Comparison of ENCODE assay signal across 1 cellular context in the genomic region with DNA sequence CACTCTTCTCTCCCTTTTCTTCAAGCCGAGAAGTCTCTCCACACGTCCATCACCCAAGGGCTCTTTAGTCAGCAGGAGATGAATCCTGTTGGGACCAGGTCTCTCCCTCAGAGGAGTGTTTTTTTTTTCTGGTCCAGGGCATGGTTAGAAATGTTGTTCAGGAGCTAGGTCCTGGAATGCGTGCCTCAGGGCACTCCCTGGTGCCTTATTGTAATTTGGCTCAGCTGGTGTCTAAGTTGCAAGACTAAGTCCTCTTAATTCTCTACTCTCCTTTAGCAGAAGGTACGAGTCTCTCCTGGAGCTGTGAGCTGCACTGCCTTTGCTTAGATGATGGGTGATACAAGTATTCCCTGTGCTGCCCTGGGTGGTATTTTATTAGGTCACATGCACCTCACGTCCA.
TF ChIP-seq lines count a peak whose summit lies in the region.

No MANE protein-coding gene starts in this region.

TF ChIP-seq in WTC11, 78 proteins besides CTCF, POLR2A, EP300 and RAD21 (continued from another document):
- TF ChIP-seq, protein P1, sequence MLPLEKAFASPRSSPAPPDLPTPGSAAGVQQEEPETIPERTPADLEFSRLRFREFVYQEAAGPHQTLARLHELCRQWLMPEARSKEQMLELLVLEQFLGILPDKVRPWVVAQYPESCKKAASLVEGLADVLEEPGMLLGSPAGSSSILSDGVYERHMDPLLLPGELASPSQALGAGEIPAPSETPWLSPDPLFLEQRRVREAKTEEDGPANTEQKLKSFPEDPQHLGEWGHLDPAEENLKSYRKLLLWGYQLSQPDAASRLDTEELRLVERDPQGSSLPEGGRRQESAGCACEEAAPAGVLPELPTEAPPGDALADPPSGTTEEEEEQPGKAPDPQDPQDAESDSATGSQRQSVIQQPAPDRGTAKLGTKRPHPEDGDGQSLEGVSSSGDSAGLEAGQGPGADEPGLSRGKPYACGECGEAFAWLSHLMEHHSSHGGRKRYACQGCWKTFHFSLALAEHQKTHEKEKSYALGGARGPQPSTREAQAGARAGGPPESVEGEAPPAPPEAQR (CRISPR knock-in tag; IDR thresholded peaks at IDR 0.05): no peak
- no peak for TF ChIP-seq CREB1 (CRISPR knock-in tag; IDR thresholded peaks at IDR 0.05)
- no peak for TF ChIP-seq GTF2I (CRISPR knock-in tag; conservative IDR thresholded peaks at IDR 0.05)
- no peak for TF ChIP-seq CREM (CRISPR knock-in tag; IDR thresholded peaks at IDR 0.05)
- TF ChIP-seq, protein P2, sequence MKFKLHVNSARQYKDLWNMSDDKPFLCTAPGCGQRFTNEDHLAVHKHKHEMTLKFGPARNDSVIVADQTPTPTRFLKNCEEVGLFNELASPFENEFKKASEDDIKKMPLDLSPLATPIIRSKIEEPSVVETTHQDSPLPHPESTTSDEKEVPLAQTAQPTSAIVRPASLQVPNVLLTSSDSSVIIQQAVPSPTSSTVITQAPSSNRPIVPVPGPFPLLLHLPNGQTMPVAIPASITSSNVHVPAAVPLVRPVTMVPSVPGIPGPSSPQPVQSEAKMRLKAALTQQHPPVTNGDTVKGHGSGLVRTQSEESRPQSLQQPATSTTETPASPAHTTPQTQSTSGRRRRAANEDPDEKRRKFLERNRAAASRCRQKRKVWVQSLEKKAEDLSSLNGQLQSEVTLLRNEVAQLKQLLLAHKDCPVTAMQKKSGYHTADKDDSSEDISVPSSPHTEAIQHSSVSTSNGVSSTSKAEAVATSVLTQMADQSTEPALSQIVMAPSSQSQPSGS (CRISPR knock-in tag; IDR thresholded peaks at IDR 0.05; ENCODE audit: borderline replicate concordance, low read depth): no peak
- TF ChIP-seq NR1H2 (CRISPR knock-in tag; IDR thresholded peaks at IDR 0.05): no peak
- TF ChIP-seq EMX1 (CRISPR knock-in tag; IDR thresholded peaks at IDR 0.05): no peak
- TF ChIP-seq JUN (CRISPR knock-in tag; IDR thresholded peaks at IDR 0.05): no peak
- TF ChIP-seq, protein P3, sequence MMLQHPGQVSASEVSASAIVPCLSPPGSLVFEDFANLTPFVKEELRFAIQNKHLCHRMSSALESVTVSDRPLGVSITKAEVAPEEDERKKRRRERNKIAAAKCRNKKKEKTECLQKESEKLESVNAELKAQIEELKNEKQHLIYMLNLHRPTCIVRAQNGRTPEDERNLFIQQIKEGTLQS (CRISPR knock-in tag; conservative IDR thresholded peaks at IDR 0.05): no peak
- TF ChIP-seq ATF1 (CRISPR knock-in tag; IDR thresholded peaks at IDR 0.05): no peak
- TF ChIP-seq, protein P4, sequence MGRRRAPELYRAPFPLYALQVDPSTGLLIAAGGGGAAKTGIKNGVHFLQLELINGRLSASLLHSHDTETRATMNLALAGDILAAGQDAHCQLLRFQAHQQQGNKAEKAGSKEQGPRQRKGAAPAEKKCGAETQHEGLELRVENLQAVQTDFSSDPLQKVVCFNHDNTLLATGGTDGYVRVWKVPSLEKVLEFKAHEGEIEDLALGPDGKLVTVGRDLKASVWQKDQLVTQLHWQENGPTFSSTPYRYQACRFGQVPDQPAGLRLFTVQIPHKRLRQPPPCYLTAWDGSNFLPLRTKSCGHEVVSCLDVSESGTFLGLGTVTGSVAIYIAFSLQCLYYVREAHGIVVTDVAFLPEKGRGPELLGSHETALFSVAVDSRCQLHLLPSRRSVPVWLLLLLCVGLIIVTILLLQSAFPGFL (CRISPR knock-in tag; IDR thresholded peaks at IDR 0.05; ENCODE audit: borderline replicate concordance): no peak
- TF ChIP-seq RELA (CRISPR knock-in tag; IDR thresholded peaks at IDR 0.05; ENCODE audit: borderline replicate concordance): no peak
- no peak for TF ChIP-seq ETV6 (CRISPR knock-in tag; IDR thresholded peaks at IDR 0.05)
- TF ChIP-seq, protein P5, sequence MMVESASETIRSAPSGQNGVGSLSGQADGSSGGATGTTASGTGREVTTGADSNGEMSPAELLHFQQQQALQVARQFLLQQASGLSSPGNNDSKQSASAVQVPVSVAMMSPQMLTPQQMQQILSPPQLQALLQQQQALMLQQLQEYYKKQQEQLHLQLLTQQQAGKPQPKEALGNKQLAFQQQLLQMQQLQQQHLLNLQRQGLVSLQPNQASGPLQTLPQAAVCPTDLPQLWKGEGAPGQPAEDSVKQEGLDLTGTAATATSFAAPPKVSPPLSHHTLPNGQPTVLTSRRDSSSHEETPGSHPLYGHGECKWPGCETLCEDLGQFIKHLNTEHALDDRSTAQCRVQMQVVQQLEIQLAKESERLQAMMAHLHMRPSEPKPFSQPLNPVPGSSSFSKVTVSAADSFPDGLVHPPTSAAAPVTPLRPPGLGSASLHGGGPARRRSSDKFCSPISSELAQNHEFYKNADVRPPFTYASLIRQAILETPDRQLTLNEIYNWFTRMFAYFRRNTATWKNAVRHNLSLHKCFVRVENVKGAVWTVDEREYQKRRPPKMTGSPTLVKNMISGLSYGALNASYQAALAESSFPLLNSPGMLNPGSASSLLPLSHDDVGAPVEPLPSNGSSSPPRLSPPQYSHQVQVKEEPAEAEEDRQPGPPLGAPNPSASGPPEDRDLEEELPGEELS (CRISPR knock-in tag; IDR thresholded peaks at IDR 0.05): no peak
- TF ChIP-seq GRHL2 (CRISPR knock-in tag; IDR thresholded peaks at IDR 0.05; ENCODE audit: insufficient replicate concordance, severe bottlenecking): no peak
- TF ChIP-seq ZBTB21 (CRISPR knock-in tag; IDR thresholded peaks at IDR 0.05; ENCODE audit: borderline replicate concordance): no peak
- no peak for TF ChIP-seq IRF2 (CRISPR knock-in tag; IDR thresholded peaks at IDR 0.05; ENCODE audit: borderline replicate concordance, low read depth)
- TF ChIP-seq KAT7 (CRISPR knock-in tag; IDR thresholded peaks at IDR 0.05; ENCODE audit: borderline replicate concordance): no peak
